In genomic region chr2:14219306-14219705, GRCh38 we compare ENCODE assay signal across 1 cellular context.
TF ChIP-seq lines count a peak whose summit lies in the region.

No MANE protein-coding gene starts in this region.

TF ChIP-seq in GM23338, 12 proteins besides CTCF, POLR2A, EP300 and RAD21 (continued from another document):
- TF ChIP-seq ZNF462 (CRISPR knock-in tag; IDR thresholded peaks at IDR 0.05) (no peak), REST (IDR thresholded peaks at IDR 0.05; ENCODE audit: unreplicated experiment) (no peak), EZH2phosphoT487 (IDR thresholded peaks at IDR 0.05; ENCODE audit: unreplicated experiment) (no peak), ZNF331 (CRISPR knock-in tag; IDR thresholded peaks at IDR 0.05; ENCODE audit: low read depth) (no peak), CREB1 (CRISPR knock-in tag; IDR thresholded peaks at IDR 0.05; ENCODE audit: low read depth) (no peak), NANOG (IDR thresholded peaks at IDR 0.05; ENCODE audit: borderline replicate concordance) (no peak), POLR2AphosphoS5 (IDR thresholded peaks at IDR 0.05; ENCODE audit: low read depth) (no peak), EZH2 (IDR thresholded peaks at IDR 0.05; ENCODE audit: low read depth, unreplicated experiment) (no peak), STAT1 (IDR thresholded peaks at IDR 0.05; ENCODE audit: unreplicated experiment) (no peak)
TF ChIP-seq in GM23338: peak in this region for 0.
